In the genomic region with DNA sequence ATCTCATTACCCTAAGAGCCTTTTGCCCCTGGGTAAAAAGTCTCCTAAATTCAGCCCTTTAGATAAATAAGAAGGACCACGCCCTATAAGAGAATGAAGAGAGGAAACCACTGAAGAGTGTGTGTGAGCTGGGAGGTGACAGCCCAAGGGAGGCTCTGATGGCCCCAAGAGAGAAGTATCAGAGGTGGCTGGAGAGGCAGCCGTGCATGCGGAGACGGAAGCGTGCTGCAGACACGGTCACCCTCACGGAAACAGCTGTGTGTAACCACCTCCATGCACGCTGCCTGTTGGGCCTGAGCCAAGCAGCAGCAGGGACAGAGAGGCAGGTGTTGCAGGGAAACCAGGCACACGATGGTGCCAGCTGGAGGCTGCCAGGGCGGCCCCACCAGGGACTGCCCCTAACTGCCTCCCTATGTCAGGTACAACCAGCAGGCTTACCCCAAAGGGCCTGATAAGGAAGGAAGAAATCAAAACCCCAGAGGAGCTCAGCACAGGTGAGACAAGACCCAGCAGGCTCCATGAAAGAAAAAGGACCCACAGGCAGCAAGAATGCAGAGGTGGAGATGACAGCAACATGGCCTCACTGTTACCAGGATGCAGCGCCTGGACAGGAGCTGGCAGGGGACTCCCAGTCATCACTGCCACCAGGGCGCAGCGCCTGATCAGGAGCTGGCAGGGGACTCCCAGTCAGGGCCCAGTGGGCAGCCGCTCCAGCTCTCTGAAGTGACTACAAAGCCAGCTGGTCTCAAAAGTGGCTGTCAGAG, we compare ENCODE assay signal across 9 cellular contexts. TPM values are rescaled to one million over a fixed set of nuclear protein-coding genes. Genes with fewer than 3 reads are reported as not detected.
DNase-seq lines count a peak whose midpoint lies in the region; ATAC-seq and TF ChIP-seq lines count a peak whose summit lies in the region.
"Had no signal": no experiment of that assay in that cellular context is flagged by ENCODE, and none has a peak within 500 bp of the region (broad histone marks: within the 10 kb centered on the region; RNA-seq: fewer than 3 reads in every experiment).

No MANE protein-coding gene starts in this region.

- no peaks in the 10 kb centered on the region for H3K27me3 Mint-ChIP-seq in activated CD4-positive, alpha-beta memory T cell treated with anti-CD3 and anti-CD28 coated beads for 36 hours

- CTCF ChIA-PET in activated CD4-positive, alpha-beta memory T cell treated with anti-CD3 and anti-CD28 coated beads for 36 hours (lab: Charles Lee): interaction anchor here (0.8 to 2.2 kb wide), 5 partner anchors 9 to 1003 kb away, joined by 3 to 9 read pairs (median 4); no protein-coding TSS in a partner anchor

- peak overlapping the region; percentile 75 for H3K27ac Mint-ChIP-seq in activated CD4-positive, alpha-beta memory T cell treated with anti-CD3 and anti-CD28 coated beads for 36 hours

- no peaks in the 10 kb centered on the region for H3K27me3 ChIP-seq in brain microvascular endothelial cell (replicated peaks)
- no peaks in the 10 kb centered on the region for H3K27me3 ChIP-seq in testis

- DNase-seq in NCI-H1694 (lab: John Stamatoyannopoulos, UW) (peak; percentile 46), kidney tubule cell (ENCODE audit: low spot score) (peak; percentile 60), brain microvascular endothelial cell (no peak), testis (no peak)
- peak; percentile 66 for DNase-seq in activated CD4-positive, alpha-beta memory T cell treated with anti-CD3 and anti-CD28 coated beads for 36 hours

- no peak overlapping the region for H3K4me3 Mint-ChIP-seq in activated CD4-positive, alpha-beta memory T cell treated with anti-CD3 and anti-CD28 coated beads for 36 hours

- no peaks in the 10 kb centered on the region for H3K9me3 Mint-ChIP-seq in activated CD4-positive, alpha-beta memory T cell treated with anti-CD3 and anti-CD28 coated beads for 36 hours

- TF ChIP-seq CTCF in 22Rv1 (IDR thresholded peaks at IDR 0.05) (no peak), brain microvascular endothelial cell (IDR thresholded peaks at IDR 0.05; ENCODE audit: low read depth, low read length, missing control alignments) (no peak), testis (IDR thresholded peaks at IDR 0.05) (no peak)

- H3K36me3 Mint-ChIP-seq in activated CD4-positive, alpha-beta memory T cell treated with anti-CD3 and anti-CD28 coated beads for 36 hours: peaks cover 4% of the 10 kb centered on the region

- 76 to 88% methylated on average over 13 to 14 of the region's 14 CpGs for WGBS in testis, 2 donors

- peak; percentile 95 for ATAC-seq in GM18867 (IDR thresholded peaks at IDR 0.05; ENCODE audit: unreplicated experiment)
- ATAC-seq in HG02884 (IDR thresholded peaks at IDR 0.05; ENCODE audit: unreplicated experiment): peak; percentile 88

- no peak overlapping the region for H3K4me3 ChIP-seq in brain microvascular endothelial cell (ENCODE audit: low read depth, low read length)
- no peak overlapping the region for H3K4me3 ChIP-seq in testis

- H3K4me1 ChIP-seq in testis: no peaks in the 10 kb centered on the region

- H3K27ac ChIP-seq in 22Rv1: peak overlapping the region; percentile 13; the same call in 1 of the 2 replicates
- H3K27ac ChIP-seq in brain microvascular endothelial cell: no peak overlapping the region
- H3K27ac ChIP-seq in testis: no peak overlapping the region

- intact Hi-C loops in activated CD4-positive, alpha-beta memory T cell treated with anti-CD3 and anti-CD28 coated beads for 36 hours (cut with micrococcal nuclease): no loop called here
- intact Hi-C loops in testis (cut with DNase I; ENCODE audit: low total_unique reads): no loop called here

- POLR2A ChIA-PET in activated CD4-positive, alpha-beta memory T cell treated with anti-CD3 and anti-CD28 coated beads for 36 hours (lab: Charles Lee): no interaction called here

- H3K36me3 ChIP-seq in brain microvascular endothelial cell (replicated peaks) (peaks cover 24% of the 10 kb centered on the region), testis (ENCODE audit: low read depth, missing control alignments) (no peaks in the 10 kb centered on the region)

- H3K9me3 ChIP-seq in testis: no peaks in the 10 kb centered on the region

- TF ChIP-seq POLR2A in testis (IDR thresholded peaks at IDR 0.05): no peak

- in situ Hi-C loops in brain microvascular endothelial cell (cut with HindIII; ENCODE audit: low pct_ligation_motif_present, low sequenced_read_pairs): no loop called here

- H3K4me1 Mint-ChIP-seq in activated CD4-positive, alpha-beta memory T cell treated with anti-CD3 and anti-CD28 coated beads for 36 hours (ENCODE audit: low read depth): peaks cover 33% of the 10 kb centered on the region

RNA-seq across cellular contexts. Expression of gene LARGE2, which starts 7.8 kb away (rescaled TPM):
- 1 to 10 TPM; 1.1 to 1.6 TPM for total RNA-seq in activated CD4-positive, alpha-beta memory T cell treated with anti-CD3 and anti-CD28 coated beads for 36 hours
- 1 to 10 TPM; 2.1 to 3.4 TPM for total RNA-seq in testis
- 4.7 TPM for polyA plus RNA-seq in testis (ENCODE audit: insufficient read depth, low read depth, low replicate concordance)
- total RNA-seq: lung microvascular endothelial cell had no signal

RNA-seq across cellular contexts. Expression of gene PEX16, which starts 12.5 kb away (rescaled TPM):
- 10 to 100 TPM; 28.2 to 34.6 TPM for total RNA-seq in activated CD4-positive, alpha-beta memory T cell treated with anti-CD3 and anti-CD28 coated beads for 36 hours
- total RNA-seq in testis: 10 to 100 TPM; 40.2 to 42.0 TPM
- polyA plus RNA-seq in testis (ENCODE audit: insufficient read depth, low read depth, low replicate concordance): 41.4 TPM

RNA-seq across cellular contexts. Expression of gene FREY1, which starts 23.1 kb away (rescaled TPM):
- under 1 TPM; 0.73 to 0.88 TPM for total RNA-seq in activated CD4-positive, alpha-beta memory T cell treated with anti-CD3 and anti-CD28 coated beads for 36 hours
- total RNA-seq in testis: 10 to 100 TPM; 19.2 to 22.7 TPM
- 59.2 TPM for polyA plus RNA-seq in testis (ENCODE audit: insufficient read depth, low read depth, low replicate concordance)

RNA-seq across cellular contexts. Expression of gene MAPK8IP1, which starts 44.8 kb away (rescaled TPM):
- total RNA-seq in activated CD4-positive, alpha-beta memory T cell treated with anti-CD3 and anti-CD28 coated beads for 36 hours: under 1 TPM; 0.43 to 0.58 TPM
- 10 to 100 TPM; 54.5 to 57.5 TPM for total RNA-seq in testis
- 62.9 TPM for polyA plus RNA-seq in testis (ENCODE audit: insufficient read depth, low read depth, low replicate concordance)

Comparison
In these comparisons a context has a peak if more than half of its experiments do, and no peak if none do; other contexts are left out.
1. DNase-seq: peak in NCI-H1694 (single experiment), activated CD4-positive, alpha-beta memory T cell treated with anti-CD3 and anti-CD28 coated beads for 36 hours (single experiment) and kidney tubule cell (single experiment); none in brain microvascular endothelial cell (single experiment) and testis (single experiment).
2. RNA of gene FREY1, which starts 23.1 kb away (total RNA-seq): 19.2 to 22.7 TPM in testis; 0.73 to 0.88 TPM in activated CD4-positive, alpha-beta memory T cell treated with anti-CD3 and anti-CD28 coated beads for 36 hours; every median in the first group is over 10 times any median in the second.